ENCODE assay signal across 8 cellular contexts in genomic region chr1:155064109-155064812, GRCh38. TPM values are rescaled to one million over a fixed set of nuclear protein-coding genes. Genes with fewer than 3 reads are reported as not detected.
DNase-seq lines count a peak whose midpoint lies in the region; ATAC-seq lines count a peak whose summit lies in the region.

No MANE protein-coding gene starts in this region.

- no peak overlapping the region for H3K27ac Mint-ChIP-seq in activated naive CD8-positive, alpha-beta T cell treated with anti-CD3 and anti-CD28 coated beads for 36 hours
- peak overlapping the region; percentile 71 for H3K27ac Mint-ChIP-seq in stimulated activated memory B cell treated with anti-CD40 and anti-IgM and Interleukin-4, amounts not matched to agents 10 μg/mL and 1 μg/mL and 100 μg/mL, for 72 hours

- H3K9ac ChIP-seq in iPS-20b (ENCODE audit: low read depth, low read length): peak overlapping the region; percentile 87; the same call in 1 of the 2 replicates

- no peaks in the 10 kb centered on the region for H3K9me3 Mint-ChIP-seq in activated naive CD8-positive, alpha-beta T cell treated with anti-CD3 and anti-CD28 coated beads for 36 hours
- H3K9me3 Mint-ChIP-seq in stimulated activated memory B cell treated with anti-CD40 and anti-IgM and Interleukin-4, amounts not matched to agents 10 μg/mL and 1 μg/mL and 100 μg/mL, for 72 hours: no peaks in the 10 kb centered on the region

- H3K4me3 Mint-ChIP-seq in activated naive CD8-positive, alpha-beta T cell treated with anti-CD3 and anti-CD28 coated beads for 36 hours: peak overlapping the region; percentile 74
- H3K4me3 Mint-ChIP-seq in stimulated activated memory B cell treated with anti-CD40 and anti-IgM and Interleukin-4, amounts not matched to agents 10 μg/mL and 1 μg/mL and 100 μg/mL, for 72 hours: peak overlapping the region; percentile 84

- H3K4me1 Mint-ChIP-seq in activated naive CD8-positive, alpha-beta T cell treated with anti-CD3 and anti-CD28 coated beads for 36 hours: peaks cover 23% of the 10 kb centered on the region
- peaks cover 53% of the 10 kb centered on the region for H3K4me1 Mint-ChIP-seq in stimulated activated memory B cell treated with anti-CD40 and anti-IgM and Interleukin-4, amounts not matched to agents 10 μg/mL and 1 μg/mL and 100 μg/mL, for 72 hours

- H3K27me3 ChIP-seq in iPS-20b (ENCODE audit: insufficient read depth, low read length): peaks cover 12% of the 10 kb centered on the region; the same call in 1 of the 2 replicates

- in situ Hi-C loops in G401 (cut with HindIII; ENCODE audit: low sequenced_read_pairs): no loop called here

- H3K36me3 Mint-ChIP-seq in activated naive CD8-positive, alpha-beta T cell treated with anti-CD3 and anti-CD28 coated beads for 36 hours: peaks cover 5% of the 10 kb centered on the region
- H3K36me3 Mint-ChIP-seq in stimulated activated memory B cell treated with anti-CD40 and anti-IgM and Interleukin-4, amounts not matched to agents 10 μg/mL and 1 μg/mL and 100 μg/mL, for 72 hours: peaks cover 29% of the 10 kb centered on the region

- no peak for ATAC-seq in stimulated activated memory B cell treated with anti-CD40 and anti-IgM and Interleukin-4, amounts not matched to agents 10 μg/mL and 1 μg/mL and 100 μg/mL, for 72 hours

- peak overlapping the region; percentile 87 for H3K4me3 ChIP-seq in iPS-20b (ENCODE audit: low read length)

- peaks cover 9% of the 10 kb centered on the region; the same call in 1 of the 2 replicates for H3K4me1 ChIP-seq in iPS-20b (ENCODE audit: insufficient read depth, low read length)

- peak; percentile 70 for DNase-seq in activated CD8-positive, alpha-beta memory T cell treated with anti-CD3 and anti-CD28 coated beads for 24 hours
- DNase-seq in activated CD8-positive, alpha-beta memory T cell treated with anti-CD3 and anti-CD28 coated beads, Interleukin-2, amount 50 U/mL, for 4 hours: no peak
- DNase-seq in NAMALWA (ENCODE audit: low spot score) (peak; percentile 78), mesenteric fat pad (ENCODE audit: low spot score) (no peak), G401 (ENCODE audit: low spot score) (no peak)
- peak; percentile 52 for DNase-seq in activated naive CD8-positive, alpha-beta T cell treated with anti-CD3 and anti-CD28 coated beads for 36 hours

- H3K27me3 Mint-ChIP-seq in activated naive CD8-positive, alpha-beta T cell treated with anti-CD3 and anti-CD28 coated beads for 36 hours: no peaks in the 10 kb centered on the region
- H3K27me3 Mint-ChIP-seq in stimulated activated memory B cell treated with anti-CD40 and anti-IgM and Interleukin-4, amounts not matched to agents 10 μg/mL and 1 μg/mL and 100 μg/mL, for 72 hours: no peaks in the 10 kb centered on the region

- peaks cover 28% of the 10 kb centered on the region for H3K36me3 ChIP-seq in iPS-20b (ENCODE audit: insufficient read depth, low read depth, low read length)

- no peak overlapping the region for H3K27ac ChIP-seq in iPS-20b (ENCODE audit: low read length)

- H3K9me3 ChIP-seq in iPS-20b (ENCODE audit: insufficient read depth, low read depth, low read length): no peaks in the 10 kb centered on the region

RNA-seq across cellular contexts. Expression of gene EFNA4, which starts 0.7 kb away (rescaled TPM):
- total RNA-seq in activated naive CD8-positive, alpha-beta T cell treated with anti-CD3 and anti-CD28 coated beads for 36 hours: 1 to 10 TPM; 2.1 to 2.5 TPM
- 3.1 TPM for total RNA-seq in mesenteric fat pad
- 14.0 and 26.2 TPM in 2 replicates for total RNA-seq in G401 (2014; rRNA removed; shearing (Covaris generic))

RNA-seq across cellular contexts. Expression of gene ADAM15, which starts 13.1 kb away (rescaled TPM):
- 10 to 100 TPM; 31.6 to 32.5 TPM for total RNA-seq in activated naive CD8-positive, alpha-beta T cell treated with anti-CD3 and anti-CD28 coated beads for 36 hours
- total RNA-seq in mesenteric fat pad: 176 TPM
- total RNA-seq in G401 (2014; rRNA removed; shearing (Covaris generic)): 82.2 and 92.9 TPM in 2 replicates

RNA-seq across cellular contexts. Expression of gene EFNA3, which starts 14.4 kb away (rescaled TPM):
- 1 to 10 TPM; 4.5 to 4.6 TPM for total RNA-seq in activated naive CD8-positive, alpha-beta T cell treated with anti-CD3 and anti-CD28 coated beads for 36 hours
- total RNA-seq in mesenteric fat pad: 0.58 TPM
- 3.3 and 5.1 TPM in 2 replicates for total RNA-seq in G401 (2014; rRNA removed; shearing (Covaris generic))

RNA-seq across cellular contexts. Expression of gene DCST1, which starts 30.6 kb away (rescaled TPM):
- total RNA-seq in activated naive CD8-positive, alpha-beta T cell treated with anti-CD3 and anti-CD28 coated beads for 36 hours: not detected
- not detected for total RNA-seq in mesenteric fat pad
- not detected in 2 replicates for total RNA-seq in G401 (2014; rRNA removed; shearing (Covaris generic))

RNA-seq across cellular contexts. Expression of gene DCST2, which starts 30.7 kb away (rescaled TPM):
- total RNA-seq in activated naive CD8-positive, alpha-beta T cell treated with anti-CD3 and anti-CD28 coated beads for 36 hours: under 1 TPM; 0.20 to 0.31 TPM
- 0.87 TPM for total RNA-seq in mesenteric fat pad
- total RNA-seq in G401 (2014; rRNA removed; shearing (Covaris generic)): 0.31 TPM in 1 of 2 replicates, not detected in the other

Comparison
In these comparisons a context has a peak if more than half of its experiments do, and no peak if none do; other contexts are left out.
1. DNase-seq: peak in activated CD8-positive, alpha-beta memory T cell treated with anti-CD3 and anti-CD28 coated beads for 24 hours (single experiment), NAMALWA (single experiment) and activated naive CD8-positive, alpha-beta T cell treated with anti-CD3 and anti-CD28 coated beads for 36 hours (single experiment); none in activated CD8-positive, alpha-beta memory T cell treated with anti-CD3 and anti-CD28 coated beads, Interleukin-2, amount 50 U/mL, for 4 hours (single experiment), mesenteric fat pad (single experiment) and G401 (single experiment).